Comparison of ENCODE assay signal across 1 cellular context in genomic region chr3:8767667-8768363, GRCh38.
TF ChIP-seq lines count a peak whose summit lies in the region.

No MANE protein-coding gene starts in this region.

TF ChIP-seq in GM12878, 131 proteins besides CTCF, POLR2A, EP300 and RAD21 (continued from another document and continues in another):
- TF ChIP-seq ZBTB40 (IDR thresholded peaks at IDR 0.05; ENCODE audit: borderline replicate concordance) (no peak), ZNF217 (IDR thresholded peaks at IDR 0.05) (0 out of 2 replicates have a peak, but pooled peaks have one; percentile 25), CREB1 (IDR thresholded peaks at IDR 0.05; ENCODE audit: low read depth) (no peak), SIN3A (IDR thresholded peaks at IDR 0.05; ENCODE audit: low read depth, low read length) (no peak), CHD4 (IDR thresholded peaks at IDR 0.05) (no peak), MEF2B (IDR thresholded peaks at IDR 0.05; ENCODE audit: partially characterized antibody, poor library complexity, severe bottlenecking) (no peak), POU2F2 (IDR thresholded peaks at IDR 0.05; ENCODE audit: borderline replicate concordance, low read depth, low read length) (no peak), BRCA1 (IDR thresholded peaks at IDR 0.05; ENCODE audit: low read depth, low read length) (no peak), E4F1 (IDR thresholded peaks at IDR 0.05; ENCODE audit: borderline replicate concordance, partially characterized antibody) (no peak), PML (IDR thresholded peaks at IDR 0.05; ENCODE audit: low read length) (no peak), PBX3 (IDR thresholded peaks at IDR 0.05; ENCODE audit: insufficient replicate concordance, low read depth, low read length) (no peak), HDAC2 (IDR thresholded peaks at IDR 0.05) (no peak), NFXL1 (IDR thresholded peaks at IDR 0.05; ENCODE audit: borderline replicate concordance) (no peak), USF2 (IDR thresholded peaks at IDR 0.05; ENCODE audit: borderline replicate concordance, low read depth, low read length) (no peak), ATF2 (IDR thresholded peaks at IDR 0.05; ENCODE audit: low read length) (no peak), MXI1 (IDR thresholded peaks at IDR 0.05; ENCODE audit: low read depth, low read length) (peak; percentile 73), CEBPB (IDR thresholded peaks at IDR 0.05; ENCODE audit: borderline replicate concordance in 1 of 2, low read depth in 2 of 2, low read length in 2 of 2) (no peak), FOS (IDR thresholded peaks at IDR 0.05; ENCODE audit: borderline replicate concordance, extremely low read depth, insufficient read length) (no peak), NBN (IDR thresholded peaks at IDR 0.05) (no peak), RELB (IDR thresholded peaks at IDR 0.05; ENCODE audit: low read depth) (no peak), TBL1XR1 (IDR thresholded peaks at IDR 0.05; ENCODE audit: low read depth, low read length) (no peak), ELK1 (IDR thresholded peaks at IDR 0.05; ENCODE audit: low read depth, low read length) (no peak), BHLHE40 (IDR thresholded peaks at IDR 0.05; ENCODE audit: borderline replicate concordance in 1 of 2, low read depth in 2 of 2, low read length in 1 of 2) (no peak; a peak in 1 of 4 replicates), CHD1 (IDR thresholded peaks at IDR 0.05; ENCODE audit: low read depth, low read length) (no peak), STAT3 (IDR thresholded peaks at IDR 0.05; ENCODE audit: low read depth, low read length) (no peak), YY1 (IDR thresholded peaks at IDR 0.05; ENCODE audit: low read depth, low read length) (no peak), ATF7 (IDR thresholded peaks at IDR 0.05; ENCODE audit: low read depth) (no peak), ZNF622 (IDR thresholded peaks at IDR 0.05) (no peak), SREBF2 (IDR thresholded peaks at IDR 0.05; ENCODE audit: low read length) (no peak), DPF2 (IDR thresholded peaks at IDR 0.05) (peak; percentile 68), IRF5 (IDR thresholded peaks at IDR 0.05; ENCODE audit: borderline replicate concordance) (no peak), NKRF (conservative IDR thresholded peaks at IDR 0.05) (no peak), EED (IDR thresholded peaks at IDR 0.05; ENCODE audit: low read depth) (no peak), PKNOX1 (IDR thresholded peaks at IDR 0.05) (no peak), ZBTB33 (IDR thresholded peaks at IDR 0.05) (no peak), MYC (IDR thresholded peaks at IDR 0.05; ENCODE audit: insufficient read depth, insufficient read length, insufficient replicate concordance, low read length, severe bottlenecking) (peak; percentile 95), JUNB (IDR thresholded peaks at IDR 0.05) (no peak), SRF (IDR thresholded peaks at IDR 0.05; ENCODE audit: low read depth in 2 of 2, low read length in 2 of 2) (no peak), HCFC1 (IDR thresholded peaks at IDR 0.05; ENCODE audit: low read length) (no peak), NR2F1 (conservative IDR thresholded peaks at IDR 0.05) (peak; percentile 89)
